In genomic region chr6:100719883-100720682, GRCh38 we compare ENCODE assay signal across 8 cellular contexts.
DNase-seq lines count a peak whose midpoint lies in the region; ATAC-seq, FAIRE-seq and TF ChIP-seq lines count a peak whose summit lies in the region.

No MANE protein-coding gene starts in this region.

- no peaks in the 10 kb centered on the region for H3K27me3 Mint-ChIP-seq in activated CD4-positive, alpha-beta T cell treated with anti-CD3 and anti-CD28 coated beads for 36 hours

- H4K20me1 ChIP-seq in KMS-11 (ENCODE audit: insufficient read depth) (no peaks in the 10 kb centered on the region), keratinocyte (ENCODE audit: control insufficient read depth, extremely low read depth, insufficient read depth, low read length) (no peaks in the 10 kb centered on the region)

- H3K9me3 Mint-ChIP-seq in activated CD4-positive, alpha-beta T cell treated with anti-CD3 and anti-CD28 coated beads for 36 hours (ENCODE audit: low read depth): no peaks in the 10 kb centered on the region

- peaks cover 22% of the 10 kb centered on the region for H3K36me3 Mint-ChIP-seq in activated CD4-positive, alpha-beta T cell treated with anti-CD3 and anti-CD28 coated beads for 36 hours (ENCODE audit: low read depth)

- H2AFZ ChIP-seq in KMS-11 (ENCODE audit: low read depth) (no peak overlapping the region), keratinocyte (ENCODE audit: control insufficient read depth, low read length) (no peak overlapping the region)

- no peak for TF ChIP-seq POLR2A in adrenal gland (IDR thresholded peaks at IDR 0.05)

- POLR2A ChIA-PET in activated CD4-positive, alpha-beta T cell treated with anti-CD3 and anti-CD28 coated beads for 36 hours (lab: Charles Lee): no interaction called here

- dilution Hi-C loops in keratinocyte (cut with MboI; ENCODE audit: extremely low pct_ligation_motif_present, low sequenced_read_pairs): no loop called here

- H3K27ac ChIP-seq in cardiac muscle cell (no peak overlapping the region), KMS-11 (no peak overlapping the region), adrenal gland (no peak overlapping the region), keratinocyte (ENCODE audit: control insufficient read depth, insufficient read depth, low read length) (no peak overlapping the region)

- H3K79me2 ChIP-seq in KMS-11 (ENCODE audit: insufficient read depth, low read depth) (no peaks in the 10 kb centered on the region), keratinocyte (ENCODE audit: control insufficient read depth, insufficient read depth, low read length) (no peaks in the 10 kb centered on the region)

- H3K9ac ChIP-seq in KMS-11: no peak overlapping the region
- no peak overlapping the region for H3K9ac ChIP-seq in keratinocyte (ENCODE audit: control insufficient read depth, extremely low read depth, insufficient read depth, low read length)

- WGBS in adrenal gland, 4 donors: 11 to 37% (median 29%) methylated on average over 5 of the region's 5 CpGs

- H3K27ac Mint-ChIP-seq in activated CD4-positive, alpha-beta T cell treated with anti-CD3 and anti-CD28 coated beads for 36 hours: no peak overlapping the region

- H3K36me3 ChIP-seq in cardiac muscle cell: no peaks in the 10 kb centered on the region
- H3K36me3 ChIP-seq in KMS-11 (ENCODE audit: insufficient read depth): no peaks in the 10 kb centered on the region
- H3K36me3 ChIP-seq in adrenal gland (replicated peaks in 1 of 2): no peaks in the 10 kb centered on the region
- H3K36me3 ChIP-seq in keratinocyte (ENCODE audit: control insufficient read depth in 2 of 2, extremely low read depth in 1 of 2, insufficient read depth in 2 of 2, low read length in 2 of 2): peaks cover 0 to 5% of the 10 kb centered on the region in 2 experiments

- TF ChIP-seq CTCF in cardiac muscle cell (IDR thresholded peaks at IDR 0.05; ENCODE audit: low read depth, low read length) (peak; percentile 56), KMS-11 (conservative IDR thresholded peaks at IDR 0.05; ENCODE audit: low read depth, low read length) (peak; percentile 63), adrenal gland (IDR thresholded peaks at IDR 0.05) (peak; percentile 42 to 62 (median 53)), keratinocyte (optimal IDR thresholded peaks at IDR 0.05 in 1 of 3, IDR thresholded peaks at IDR 0.05 in 1 of 3, conservative IDR thresholded peaks at IDR 0.05 in 1 of 3; ENCODE audit: extremely low read depth in 1 of 3, insufficient read depth in 2 of 3, low read length in 3 of 3) (peak in 2 of 3 experiments; percentile 19 to 38)

- H3K9me3 ChIP-seq in cardiac muscle cell (ENCODE audit: low read depth) (no peaks in the 10 kb centered on the region), adrenal gland (replicated peaks in 1 of 3) (peaks cover 0 to 6% (median 0%) of the 10 kb centered on the region in 3 donors), keratinocyte (ENCODE audit: control insufficient read depth, low read depth, low read length) (no peaks in the 10 kb centered on the region)

- no peaks in the 10 kb centered on the region for H3K9me1 ChIP-seq in keratinocyte (ENCODE audit: control insufficient read depth, extremely low read depth, insufficient read depth, low read length)

- no peak overlapping the region for H3K4me3 ChIP-seq in cardiac muscle cell
- no peak overlapping the region for H3K4me3 ChIP-seq in KMS-11 (IDR thresholded peaks at IDR 0.05; ENCODE audit: insufficient read depth, low read depth, low read length)
- H3K4me3 ChIP-seq in adrenal gland: peak overlapping the region in 3 of 4 donors; percentile 14 to 53 (median 17)
- no peak overlapping the region for H3K4me3 ChIP-seq in keratinocyte (ENCODE audit: control insufficient read depth in 2 of 3, extremely low read depth in 1 of 3, insufficient read depth in 2 of 3, low read depth in 1 of 3, low read length in 3 of 3)

- ATAC-seq in HG02571 (IDR thresholded peaks at IDR 0.05; ENCODE audit: unreplicated experiment): no peak
- ATAC-seq in activated CD4-positive, alpha-beta T cell treated with anti-CD3 and anti-CD28 coated beads for 36 hours: no peak

- DNase-seq in cardiac muscle cell (ENCODE audit: low read depth in 1 of 2, low spot score in 1 of 2) (peak; percentile 13 to 67), cardiac septum (ENCODE audit: low spot score) (no peak), adrenal gland (no peak), keratinocyte (ENCODE audit: low read depth, low spot score) (no peak), cerebellar cortex (ENCODE audit: low spot score) (no peak)
- no peak for DNase-seq in activated CD4-positive, alpha-beta T cell treated with anti-CD3 and anti-CD28 coated beads for 36 hours

- no peak overlapping the region for H3K4me3 Mint-ChIP-seq in activated CD4-positive, alpha-beta T cell treated with anti-CD3 and anti-CD28 coated beads for 36 hours

- H3K4me1 Mint-ChIP-seq in activated CD4-positive, alpha-beta T cell treated with anti-CD3 and anti-CD28 coated beads for 36 hours: peaks cover 16% of the 10 kb centered on the region

- no peaks in the 10 kb centered on the region for H3K27me3 ChIP-seq in cardiac muscle cell
- H3K27me3 ChIP-seq in KMS-11 (ENCODE audit: insufficient read depth, low read depth): no peaks in the 10 kb centered on the region
- H3K27me3 ChIP-seq in adrenal gland: no peaks in the 10 kb centered on the region
- H3K27me3 ChIP-seq in keratinocyte (ENCODE audit: control insufficient read depth, extremely low read depth, insufficient read depth, low read length): no peaks in the 10 kb centered on the region

- H3K4me1 ChIP-seq in cardiac muscle cell (ENCODE audit: low read depth): peaks cover 16% of the 10 kb centered on the region
- H3K4me1 ChIP-seq in KMS-11 (ENCODE audit: low read depth, poor library complexity, severe bottlenecking): no peaks in the 10 kb centered on the region
- no peaks in the 10 kb centered on the region for H3K4me1 ChIP-seq in adrenal gland (replicated peaks in 1 of 2)
- no peaks in the 10 kb centered on the region for H3K4me1 ChIP-seq in keratinocyte (ENCODE audit: control insufficient read depth, extremely low read depth, insufficient read depth, low read length)

- FAIRE-seq in keratinocyte (lab: Jason Lieb, UNC): no peak

- intact Hi-C loops in cardiac septum (cut with DNase I): no loop called here
- intact Hi-C loops in adrenal gland (cut with DNase I): no loop called here
- intact Hi-C loops in activated CD4-positive, alpha-beta T cell treated with anti-CD3 and anti-CD28 coated beads for 36 hours (cut with DNase I, micrococcal nuclease): no loop called here

- H3K4me2 ChIP-seq in KMS-11 (no peak overlapping the region), keratinocyte (ENCODE audit: control insufficient read depth, extremely low read depth, insufficient read depth, low read depth, low read length) (no peak overlapping the region)

- CTCF ChIA-PET in activated CD4-positive, alpha-beta T cell treated with anti-CD3 and anti-CD28 coated beads for 36 hours (lab: Charles Lee): interaction anchor here (0.7 to 1.6 kb wide), 15 partner anchors 9 to 719 kb away, joined by 3 to 7 read pairs (median 4); no protein-coding TSS in a partner anchor

Comparison
In these comparisons a context has a peak if more than half of its experiments do, and no peak if none do; other contexts are left out.
1. DNase-seq: peak in cardiac muscle cell (2 of 2); none in cardiac septum (single experiment), adrenal gland (0 of 7), keratinocyte (single experiment), cerebellar cortex (single experiment) and activated CD4-positive, alpha-beta T cell treated with anti-CD3 and anti-CD28 coated beads for 36 hours (single experiment).
2. H3K4me3 ChIP-seq: peak in adrenal gland (3 of 4); none in cardiac muscle cell (single experiment), KMS-11 (single experiment) and keratinocyte (0 of 3).
3. Peak in every context shown above with its lines, with median percentiles within 50 percentile points of each other: CTCF ChIP-seq.